30 cellular contexts compared by ENCODE assay signal in the genomic region with DNA sequence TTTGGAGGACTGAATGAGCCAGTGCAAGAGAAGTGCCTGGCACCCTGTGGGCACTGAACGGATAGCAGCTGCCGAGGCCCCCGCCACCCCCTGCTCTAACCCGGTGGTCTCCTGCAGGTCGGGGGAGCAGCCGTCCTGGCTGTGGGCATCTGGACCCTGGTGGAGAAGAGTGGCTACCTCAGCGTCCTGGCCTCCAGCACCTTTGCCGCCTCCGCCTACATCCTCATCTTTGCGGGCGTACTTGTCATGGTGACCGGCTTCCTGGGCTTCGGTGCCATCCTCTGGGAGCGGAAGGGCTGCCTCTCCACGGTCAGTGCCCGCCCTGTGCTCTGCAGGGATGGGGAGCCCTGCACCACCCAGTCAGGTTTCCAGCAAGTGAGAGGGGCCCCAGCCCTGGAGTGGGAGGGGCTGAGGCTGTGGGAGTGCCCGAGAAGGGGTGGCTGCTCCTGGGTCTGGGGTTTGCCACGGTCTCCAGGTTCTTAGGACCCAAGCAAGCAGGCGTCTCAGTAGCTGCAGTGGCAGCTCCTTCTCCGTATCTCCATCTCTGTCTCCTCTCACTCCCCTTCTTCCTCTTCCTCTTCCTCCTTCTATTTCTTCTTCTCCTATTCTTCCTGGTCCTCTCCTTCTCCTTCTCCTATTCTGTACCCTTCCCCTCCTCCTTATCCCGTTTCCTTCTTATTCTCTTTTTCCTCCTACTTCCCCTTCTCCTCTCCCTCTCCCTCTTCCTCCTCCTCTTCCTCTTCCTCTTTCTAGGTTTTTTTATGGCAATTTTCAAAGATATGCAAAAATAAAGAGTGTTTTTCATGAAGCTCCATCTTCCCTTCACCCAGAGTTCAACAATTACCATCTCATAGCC. TPM values are rescaled to one million over a fixed set of nuclear protein-coding genes. Genes with fewer than 3 reads are reported as not detected.
"Had no signal": no experiment of that assay in that cellular context is flagged by ENCODE, and none has a peak within 500 bp of the region (broad histone marks: within the 10 kb centered on the region; RNA-seq: fewer than 3 reads in every experiment).

No MANE protein-coding gene starts in this region.

- H3K27ac ChIP-seq: brain microvascular endothelial cell, SJCRH30, SK-N-MC had no signal

- H3K36me3 Mint-ChIP-seq: activated CD4-positive, alpha-beta memory T cell treated with anti-CD3 and anti-CD28 coated beads for 36 hours; activated naive CD4-positive, alpha-beta T cell treated with anti-CD3 and anti-CD28 coated beads, Interleukin-2, amount 10 ng/mL, durations not matched to agents 7 days and 5 days; activated naive CD8-positive, alpha-beta T cell had no signal

- H3K27me3 Mint-ChIP-seq: activated naive CD8-positive, alpha-beta T cell had no signal

- H3K36me3 ChIP-seq: brain microvascular endothelial cell, MG63, SJCRH30 had no signal

- H3K4me3 ChIP-seq: MG63, SJCRH30, SK-N-MC had no signal

- H3K9me3 Mint-ChIP-seq: activated CD4-positive, alpha-beta memory T cell treated with anti-CD3 and anti-CD28 coated beads for 36 hours; activated naive CD4-positive, alpha-beta T cell treated with anti-CD3 and anti-CD28 coated beads, Interleukin-2, amount 10 ng/mL, durations not matched to agents 7 days and 5 days; activated naive CD8-positive, alpha-beta T cell treated with anti-CD3 and anti-CD28 coated beads, Interleukin-2, amount 50 U/mL, for 24 hours had no signal

- H3K27ac Mint-ChIP-seq: activated CD4-positive, alpha-beta memory T cell treated with anti-CD3 and anti-CD28 coated beads for 36 hours; activated naive CD4-positive, alpha-beta T cell treated with anti-CD3 and anti-CD28 coated beads, Interleukin-2, amount 10 ng/mL, durations not matched to agents 7 days and 5 days; activated naive CD8-positive, alpha-beta T cell; activated naive CD8-positive, alpha-beta T cell treated with anti-CD3 and anti-CD28 coated beads, Interleukin-2, amount 50 U/mL, for 24 hours had no signal

- ATAC-seq: activated naive CD8-positive, alpha-beta T cell treated with anti-CD3 and anti-CD28 coated beads, Interleukin-2, amount 50 U/mL, for 24 hours had no signal

- DNase-seq: activated CD4-positive, alpha-beta memory T cell treated with anti-CD3 and anti-CD28 coated beads for 36 hours; activated CD4-positive, alpha-beta T cell treated with anti-CD3 and anti-CD28 coated beads for 4 hours; activated CD4-positive, alpha-beta T cell treated with anti-CD3 and anti-CD28 coated beads, Interleukin-2, amount 50 U/mL, for 1 hour; activated CD4-positive, CD25-positive, alpha-beta regulatory T cell treated with anti-CD3 and anti-CD28 coated beads, Interleukin-2, amount 50 U/mL, for 72 hours; activated CD8-positive, alpha-beta memory T cell treated with anti-CD3 and anti-CD28 coated beads, Interleukin-2, amount 50 U/mL, for 4 hours; activated effector memory CD4-positive, alpha-beta T cell treated with Interleukin-2 at 50 U/mL for 16 hours; activated naive CD4-positive, alpha-beta T cell treated with anti-CD3 and anti-CD28 coated beads, Interleukin-2, amount 10 ng/mL, durations not matched to agents 7 days and 5 days; activated naive CD8-positive, alpha-beta T cell treated with anti-CD3 and anti-CD28 coated beads, Interleukin-2, amount 50 U/mL, for 24 hours; activated T-cell treated with anti-CD3 and anti-CD28 coated beads, Interleukin-2, amount 50 U/mL, for 48 hours; brain microvascular endothelial cell; central memory CD4-positive, alpha-beta T cell; Kasumi-1; KG1; MG63; NCI-H1092; NCI-H1436 treated with DMSO at 0.1 percent for 48 hours; NCI-H1694 treated with DMSO at 0.1 percent for 48 hours; NCI-H2029; NCI-H345; NCI-H524 treated with DMSO at 0.1 percent for 48 hours; NK-92 treated with Interleukin-12 subunit alpha and Interleukin-12 subunit beta, amount 100 ng/mL, for 24 hours; OCI-M1; SHP77; SJCRH30; T1000 had no signal

- H3K4me1 Mint-ChIP-seq: activated naive CD4-positive, alpha-beta T cell treated with anti-CD3 and anti-CD28 coated beads, Interleukin-2, amount 10 ng/mL, durations not matched to agents 7 days and 5 days; activated naive CD8-positive, alpha-beta T cell treated with anti-CD3 and anti-CD28 coated beads, Interleukin-2, amount 50 U/mL, for 24 hours had no signal

- H3K9me3 ChIP-seq: MG63, SJCRH30 had no signal

- H3K4me3 Mint-ChIP-seq: activated CD4-positive, alpha-beta memory T cell treated with anti-CD3 and anti-CD28 coated beads for 36 hours; activated naive CD4-positive, alpha-beta T cell treated with anti-CD3 and anti-CD28 coated beads, Interleukin-2, amount 10 ng/mL, durations not matched to agents 7 days and 5 days; activated naive CD8-positive, alpha-beta T cell; activated naive CD8-positive, alpha-beta T cell treated with anti-CD3 and anti-CD28 coated beads, Interleukin-2, amount 50 U/mL, for 24 hours had no signal

- H3K27me3 ChIP-seq: MG63, SJCRH30 had no signal

RNA-seq across cellular contexts. Expression of gene TSPAN11, which starts 37.4 kb away (rescaled TPM):
- total RNA-seq: activated CD4-positive, alpha-beta memory T cell treated with anti-CD3 and anti-CD28 coated beads for 36 hours; NCI-H460; T-helper 1 cell treated with Interleukin-12 subunit alpha and Interleukin-12 subunit beta and Interleukin-4 antibody, amounts not matched to agents 30 ng/mL and 1 ng/mL, for 36 hours; T-helper 2 cell treated with Interferon-gamma antibody and Interleukin-4, amounts not matched to agents 100 ng/mL and 5 ng/mL, for 36 hours had no signal
